In genomic region chr20:6769953-6770831, GRCh38 we compare ENCODE assay signal across 8 cellular contexts. TPM values are rescaled to one million over a fixed set of nuclear protein-coding genes. Genes with fewer than 3 reads are reported as not detected.
A peak's percentile ranks its signal among the peaks of the same experiment; 100 is the strongest.
DNase-seq lines count a peak whose midpoint lies in the region; ATAC-seq and TF ChIP-seq lines count a peak whose summit lies in the region.

No MANE protein-coding gene starts in this region.

- H3K4me1 Mint-ChIP-seq in activated CD4-positive, alpha-beta T cell treated with anti-CD3 and anti-CD28 coated beads for 36 hours = peaks cover 5% of the 10 kb centered on the region

- peak; percentile 14 for DNase-seq in activated CD4-positive, alpha-beta T cell treated with anti-CD3 and anti-CD28 coated beads for 36 hours
- no peak for DNase-seq in activated CD4-positive, alpha-beta T cell treated with anti-CD3 and anti-CD28 coated beads, Interleukin-2, amount 50 U/mL, for 1 hour
- peak; percentile 43 to 49 for DNase-seq in fibroblast of lung (ENCODE audit: low read depth in 2 of 2)
- peak; percentile 71 to 81 (median 80) for DNase-seq in mucosa of descending colon
- DNase-seq in vagina (ENCODE audit: extremely low spot score in 2 of 2) = no peak
- no peak for DNase-seq in COLO829 (ENCODE audit: low spot score)
- no peak for DNase-seq in NCI-H1436 treated with DMSO at 0.1 percent for 48 hours (lab: John Stamatoyannopoulos, UW)

- peak overlapping the region; percentile 74 for H3K4me2 ChIP-seq in fibroblast of lung (ENCODE audit: extremely low read depth, insufficient read depth, low read length)

- no peaks in the 10 kb centered on the region for H3K36me3 ChIP-seq in fibroblast of lung (ENCODE audit: control insufficient read depth, insufficient read depth, low read length)
- H3K36me3 ChIP-seq in mucosa of descending colon (ENCODE audit: low read depth) = no peaks in the 10 kb centered on the region
- peaks cover 0 to 3% of the 10 kb centered on the region in 2 donors for H3K36me3 ChIP-seq in vagina

- no peak for ATAC-seq in activated CD4-positive, alpha-beta T cell treated with anti-CD3 and anti-CD28 coated beads for 36 hours
- ATAC-seq in mucosa of descending colon (peak; percentile 42), HG03095 (IDR thresholded peaks at IDR 0.05; ENCODE audit: unreplicated experiment) (no peak)

- POLR2A ChIA-PET in activated CD4-positive, alpha-beta T cell treated with anti-CD3 and anti-CD28 coated beads for 36 hours (lab: Charles Lee) = interaction anchor here (0.6 kb wide), 1 partner anchor 443 kb away, joined by 4 read pairs; no protein-coding TSS in a partner anchor

- H2AFZ ChIP-seq in fibroblast of lung (ENCODE audit: low read length) = peak overlapping the region; percentile 35

- H3K27me3 ChIP-seq in fibroblast of lung (ENCODE audit: control insufficient read depth, insufficient read depth, low read length) = no peaks in the 10 kb centered on the region
- H3K27me3 ChIP-seq in vagina = no peaks in the 10 kb centered on the region

- TF ChIP-seq CTCF in fibroblast of lung (conservative IDR thresholded peaks at IDR 0.05 in 1 of 2, IDR thresholded peaks at IDR 0.05 in 1 of 2; ENCODE audit: low read depth in 1 of 2, low read length in 2 of 2) (no peak), mucosa of descending colon (IDR thresholded peaks at IDR 0.05) (no peak), vagina (IDR thresholded peaks at IDR 0.05) (no peak)

- H3K27ac ChIP-seq in fibroblast of lung (ENCODE audit: insufficient read depth, low read length) = no peak overlapping the region
- H3K27ac ChIP-seq in vagina = peak overlapping the region; percentile 27

- no peak overlapping the region for H3K4me3 Mint-ChIP-seq in activated CD4-positive, alpha-beta T cell treated with anti-CD3 and anti-CD28 coated beads for 36 hours

- no peaks in the 10 kb centered on the region for H3K36me3 Mint-ChIP-seq in activated CD4-positive, alpha-beta T cell treated with anti-CD3 and anti-CD28 coated beads for 36 hours (ENCODE audit: low read depth)

- no peaks in the 10 kb centered on the region for H3K79me2 ChIP-seq in fibroblast of lung (ENCODE audit: control insufficient read depth, insufficient read depth, low read length)

- H3K27me3 Mint-ChIP-seq in activated CD4-positive, alpha-beta T cell treated with anti-CD3 and anti-CD28 coated beads for 36 hours = peaks cover 45% of the 10 kb centered on the region

- H3K9ac ChIP-seq in fibroblast of lung (ENCODE audit: insufficient read depth, low read length) = peak overlapping the region; percentile 18

- intact Hi-C loops in activated CD4-positive, alpha-beta T cell treated with anti-CD3 and anti-CD28 coated beads for 36 hours (cut with DNase I, micrococcal nuclease) = loop anchor here (5.0 to 10.0 kb wide), 4 partner anchors 327 to 628 kb away; no protein-coding TSS in a partner anchor
- intact Hi-C loops in mucosa of descending colon (cut with DNase I, micrococcal nuclease) = loop anchor here in 1 of 2 donors (5.0 kb wide), 1 partner anchor 133 kb away; no protein-coding TSS in a partner anchor
- intact Hi-C loops in vagina (cut with DNase I) = no loop called here

- H3K4me1 ChIP-seq in fibroblast of lung (ENCODE audit: control insufficient read depth, extremely low read depth, insufficient read depth, low read length) = peaks cover 4% of the 10 kb centered on the region
- H3K4me1 ChIP-seq in mucosa of descending colon (ENCODE audit: low read depth) = peaks cover 7% of the 10 kb centered on the region
- peaks cover 29% of the 10 kb centered on the region for H3K4me1 ChIP-seq in vagina

- H3K9me3 ChIP-seq in fibroblast of lung (ENCODE audit: control insufficient read depth, insufficient read depth, low read depth, low read length) (no peaks in the 10 kb centered on the region), mucosa of descending colon (no peaks in the 10 kb centered on the region), vagina (no peaks in the 10 kb centered on the region)

- peak overlapping the region; percentile 57 to 75 (median 66) for H3K4me3 ChIP-seq in fibroblast of lung (replicated peaks in 1 of 4; ENCODE audit: control extremely low read depth in 1 of 4, insufficient read depth in 1 of 4, low read depth in 3 of 4, low read length in 4 of 4)
- H3K4me3 ChIP-seq in mucosa of descending colon = peak overlapping the region; percentile 32
- H3K4me3 ChIP-seq in vagina = peak overlapping the region; percentile 74 to 85

- TF ChIP-seq POLR2A in vagina (IDR thresholded peaks at IDR 0.05) = no peak

- no peaks in the 10 kb centered on the region for H3K9me3 Mint-ChIP-seq in activated CD4-positive, alpha-beta T cell treated with anti-CD3 and anti-CD28 coated beads for 36 hours (ENCODE audit: low read depth)

- no peaks in the 10 kb centered on the region for H4K20me1 ChIP-seq in fibroblast of lung (ENCODE audit: control insufficient read depth, extremely low read depth, insufficient read depth, low read length)

- H3K27ac Mint-ChIP-seq in activated CD4-positive, alpha-beta T cell treated with anti-CD3 and anti-CD28 coated beads for 36 hours = no peak overlapping the region

- CTCF ChIA-PET in activated CD4-positive, alpha-beta T cell treated with anti-CD3 and anti-CD28 coated beads for 36 hours (lab: Charles Lee) = interaction anchor here (0.5 to 0.7 kb wide), 2 partner anchors 43 to 1951 kb away, joined by 3 to 4 read pairs; no protein-coding TSS in a partner anchor

RNA-seq across cellular contexts. Expression of gene BMP2, which starts 2.7 kb away (rescaled TPM):
- not detected for total RNA-seq in activated CD4-positive, alpha-beta T cell treated with anti-CD3 and anti-CD28 coated beads for 36 hours
- 10.6 and 15.9 TPM in 2 replicates for total RNA-seq in fibroblast of lung
- 1.9 and 4.7 TPM in 2 replicates for polyA plus RNA-seq in fibroblast of lung
- 2.1 and 4.7 TPM in 2 replicates for polyA plus RNA-seq in fibroblast of lung (2012)
- 1.3 and 2.2 TPM in 2 replicates for polyA minus RNA-seq in fibroblast of lung (ENCODE audit: low replicate concordance)
- 10 to 100 TPM; 22.5 to 64.5 (median 46.1) TPM for total RNA-seq in mucosa of descending colon
- total RNA-seq in vagina = 8.6 TPM

Comparison
In these comparisons a context has a peak if more than half of its experiments do, and no peak if none do; other contexts are left out.
1. DNase-seq: peak in activated CD4-positive, alpha-beta T cell treated with anti-CD3 and anti-CD28 coated beads for 36 hours (single experiment), fibroblast of lung (2 of 2) and mucosa of descending colon (3 of 3); none in activated CD4-positive, alpha-beta T cell treated with anti-CD3 and anti-CD28 coated beads, Interleukin-2, amount 50 U/mL, for 1 hour (single experiment), vagina (0 of 2), COLO829 (single experiment) and NCI-H1436 treated with DMSO at 0.1 percent for 48 hours (single experiment).
2. Peak in every context shown above with its lines, with median percentiles within 50 percentile points of each other: H3K4me3 ChIP-seq.